Comparison of ENCODE assay signal across 15 cellular contexts in genomic region chr11:2662024-2662312, GRCh38. TPM values are rescaled to one million over a fixed set of nuclear protein-coding genes. Genes with fewer than 3 reads are reported as not detected.
DNase-seq lines count a peak whose midpoint lies in the region; ATAC-seq and TF ChIP-seq lines count a peak whose summit lies in the region.
"Had no signal": no experiment of that assay in that cellular context is flagged by ENCODE, and none has a peak within 500 bp of the region (broad histone marks: within the 10 kb centered on the region; RNA-seq: fewer than 3 reads in every experiment).

No MANE protein-coding gene starts in this region.

- H3K4me3 ChIP-seq in H7 (ENCODE audit: insufficient read depth, low read depth, low read length) (no peak overlapping the region), esophagus muscularis mucosa (no peak overlapping the region), spleen (no peak overlapping the region), ovary (no peak overlapping the region), PC-3 (ENCODE audit: low read length) (no peak overlapping the region)
- H3K4me3 ChIP-seq: BLaER1, GM23248 had no signal

- DNase-seq in activated CD8-positive, alpha-beta T cell treated with anti-CD3 and anti-CD28 coated beads, Interleukin-2, amount 10 ng/mL, durations not matched to agents 7 days and 5 days, result peak; percentile 9
- no peak for DNase-seq in activated CD8-positive, alpha-beta T cell treated with anti-CD3 and anti-CD28 coated beads for 36 hours
- DNase-seq in H7, result peak; percentile 10
- peak; percentile 84 for DNase-seq in esophagus muscularis mucosa (ENCODE audit: extremely low spot score)
- peak; percentile 29 for DNase-seq in spleen
- no peak for DNase-seq in activated T-cell treated with anti-CD3 and anti-CD28 coated beads for 4 hours
- no peak for DNase-seq in ovary
- no peak for DNase-seq in PC-3
- DNase-seq: 8988T; AML-193; Caco-2; CD8-positive, alpha-beta memory T cell; GF-D8; GM23248 had no signal

- H3K27ac ChIP-seq in esophagus muscularis mucosa (replicated peaks in 1 of 4), result no peak overlapping the region
- H3K27ac ChIP-seq in spleen, result no peak overlapping the region
- no peak overlapping the region for H3K27ac ChIP-seq in ovary
- no peak overlapping the region for H3K27ac ChIP-seq in PC-3 (ENCODE audit: low read length)
- H3K27ac ChIP-seq: BLaER1, GM23248 had no signal

- no peaks in the 10 kb centered on the region for H3F3A ChIP-seq in PC-3 (ENCODE audit: low read length, unreplicated experiment)

- peaks cover 1% of the 10 kb centered on the region; the same call in 1 of the 2 replicates for H3K36me3 ChIP-seq in H7 (replicated peaks; ENCODE audit: control insufficient read depth, insufficient read depth, low read length)
- H3K36me3 ChIP-seq in esophagus muscularis mucosa, result peaks cover 0 to 12% (median 3%) of the 10 kb centered on the region in 4 donors
- peaks cover 0 to 60% (median 6%) of the 10 kb centered on the region in 6 donors for H3K36me3 ChIP-seq in spleen
- H3K36me3 ChIP-seq in ovary, result no peaks in the 10 kb centered on the region
- peaks cover 17% of the 10 kb centered on the region; the same call in 1 of the 2 replicates for H3K36me3 ChIP-seq in PC-3 (ENCODE audit: low read depth, low read length)

- H3K4me1 ChIP-seq in esophagus muscularis mucosa (peaks cover 0 to 13% (median 3%) of the 10 kb centered on the region in 4 donors), spleen (no peaks in the 10 kb centered on the region), ovary (ENCODE audit: insufficient read depth) (no peaks in the 10 kb centered on the region), PC-3 (ENCODE audit: insufficient read depth, low read length) (no peaks in the 10 kb centered on the region)
- H3K4me1 ChIP-seq: Caco-2 had no signal

- intact Hi-C loops in activated CD8-positive, alpha-beta T cell treated with anti-CD3 and anti-CD28 coated beads for 36 hours (cut with micrococcal nuclease), result no loop called here
- intact Hi-C loops in esophagus muscularis mucosa (cut with DNase I), result no loop called here
- intact Hi-C loops in spleen (cut with DNase I; ENCODE audit: low total_unique reads), result no loop called here
- intact Hi-C loops in ovary (cut with DNase I), result no loop called here
- intact Hi-C loops in PC-3 (cut with micrococcal nuclease), result no loop called here

- H3K4me3 Mint-ChIP-seq in activated CD8-positive, alpha-beta T cell treated with anti-CD3 and anti-CD28 coated beads, Interleukin-2, amount 10 ng/mL, durations not matched to agents 7 days and 5 days, result no peak overlapping the region
- no peak overlapping the region for H3K4me3 Mint-ChIP-seq in activated CD8-positive, alpha-beta T cell treated with anti-CD3 and anti-CD28 coated beads for 36 hours
- H3K4me3 Mint-ChIP-seq: CD8-positive, alpha-beta memory T cell had no signal

- peaks cover 0 to 26% (median 19%) of the 10 kb centered on the region in 4 donors for H3K9me3 ChIP-seq in esophagus muscularis mucosa
- peaks cover 0 to 32% (median 26%) of the 10 kb centered on the region in 8 donors for H3K9me3 ChIP-seq in spleen
- H3K9me3 ChIP-seq in ovary, result no peaks in the 10 kb centered on the region
- peaks cover 12% of the 10 kb centered on the region; the same call in 1 of the 2 replicates for H3K9me3 ChIP-seq in PC-3 (ENCODE audit: low read length)

- CTCF ChIA-PET in activated CD8-positive, alpha-beta T cell treated with anti-CD3 and anti-CD28 coated beads, Interleukin-2, amount 10 ng/mL, durations not matched to agents 7 days and 5 days (lab: Charles Lee), result no interaction called here
- CTCF ChIA-PET in activated CD8-positive, alpha-beta T cell treated with anti-CD3 and anti-CD28 coated beads for 36 hours (lab: Charles Lee), result no interaction called here
- CTCF ChIA-PET in PC-3 (lab: Charles Lee), result no interaction called here

- POLR2A ChIA-PET in activated CD8-positive, alpha-beta T cell treated with anti-CD3 and anti-CD28 coated beads, Interleukin-2, amount 10 ng/mL, durations not matched to agents 7 days and 5 days (lab: Charles Lee), result no interaction called here
- POLR2A ChIA-PET in activated CD8-positive, alpha-beta T cell treated with anti-CD3 and anti-CD28 coated beads for 36 hours (lab: Charles Lee), result no interaction called here
- POLR2A ChIA-PET in PC-3 (lab: Charles Lee; ENCODE audit: unreplicated experiment), result no interaction called here

- H3K79me2 ChIP-seq in PC-3 (ENCODE audit: low read length), result no peaks in the 10 kb centered on the region

- WGBS in esophagus muscularis mucosa, result 100% methylated on average over 3 of the region's 5 CpGs
- 91 to 99% (median 95%) methylated on average over 4 to 5 of the region's 5 CpGs for WGBS in spleen, 5 donors
- WGBS in ovary, 3 donors, result 94 to 97% (median 96%) methylated on average over 5 of the region's 5 CpGs

- H2AFZ ChIP-seq in PC-3 (ENCODE audit: low read length), result no peak overlapping the region
- H2AFZ ChIP-seq: GM23248 had no signal

- H3K9me2 ChIP-seq in PC-3 (replicated peaks; ENCODE audit: low read length), result no peaks in the 10 kb centered on the region; the same call in 1 of the 2 replicates

- peaks cover 15% of the 10 kb centered on the region for H3K36me3 Mint-ChIP-seq in activated CD8-positive, alpha-beta T cell treated with anti-CD3 and anti-CD28 coated beads, Interleukin-2, amount 10 ng/mL, durations not matched to agents 7 days and 5 days (ENCODE audit: low read depth)
- H3K36me3 Mint-ChIP-seq in activated CD8-positive, alpha-beta T cell treated with anti-CD3 and anti-CD28 coated beads for 36 hours (ENCODE audit: low read depth), result peaks cover 18% of the 10 kb centered on the region

- H3K4me2 ChIP-seq in PC-3 (ENCODE audit: low read length), result no peak overlapping the region
- H3K4me2 ChIP-seq: BLaER1 had no signal

- no peak overlapping the region for H3K27ac Mint-ChIP-seq in activated CD8-positive, alpha-beta T cell treated with anti-CD3 and anti-CD28 coated beads, Interleukin-2, amount 10 ng/mL, durations not matched to agents 7 days and 5 days
- no peak overlapping the region for H3K27ac Mint-ChIP-seq in activated CD8-positive, alpha-beta T cell treated with anti-CD3 and anti-CD28 coated beads for 36 hours

- no peaks in the 10 kb centered on the region for H3K27me3 Mint-ChIP-seq in activated CD8-positive, alpha-beta T cell treated with anti-CD3 and anti-CD28 coated beads, Interleukin-2, amount 10 ng/mL, durations not matched to agents 7 days and 5 days (ENCODE audit: low read depth)
- H3K27me3 Mint-ChIP-seq in activated CD8-positive, alpha-beta T cell treated with anti-CD3 and anti-CD28 coated beads for 36 hours, result no peaks in the 10 kb centered on the region

- ATAC-seq in activated CD8-positive, alpha-beta T cell treated with anti-CD3 and anti-CD28 coated beads, Interleukin-2, amount 10 ng/mL, durations not matched to agents 7 days and 5 days, result no peak
- no peak for ATAC-seq in activated CD8-positive, alpha-beta T cell treated with anti-CD3 and anti-CD28 coated beads for 36 hours
- ATAC-seq in PC-3, result no peak

- H3K27me3 ChIP-seq in H7 (ENCODE audit: control insufficient read depth, insufficient read depth, low read length) (no peaks in the 10 kb centered on the region; the same call in 1 of the 2 replicates), esophagus muscularis mucosa (no peaks in the 10 kb centered on the region), spleen (replicated peaks in 1 of 7) (no peaks in the 10 kb centered on the region), ovary (no peaks in the 10 kb centered on the region), PC-3 (ENCODE audit: low read length) (no peaks in the 10 kb centered on the region)
- H3K27me3 ChIP-seq: BLaER1 had no signal

- TF ChIP-seq EP300 in esophagus muscularis mucosa (IDR thresholded peaks at IDR 0.05) (no peak), ovary (IDR thresholded peaks at IDR 0.05) (no peak)

- H3K9ac ChIP-seq in PC-3 (ENCODE audit: low read length), result no peak overlapping the region
- H3K9ac ChIP-seq: BLaER1, GM23248 had no signal

- no peaks in the 10 kb centered on the region for H3K4me1 Mint-ChIP-seq in activated CD8-positive, alpha-beta T cell treated with anti-CD3 and anti-CD28 coated beads, Interleukin-2, amount 10 ng/mL, durations not matched to agents 7 days and 5 days (ENCODE audit: low read depth)
- H3K4me1 Mint-ChIP-seq in activated CD8-positive, alpha-beta T cell treated with anti-CD3 and anti-CD28 coated beads for 36 hours (ENCODE audit: low read depth), result no peaks in the 10 kb centered on the region
- H3K4me1 Mint-ChIP-seq: CD8-positive, alpha-beta memory T cell had no signal

- H3K9me3 Mint-ChIP-seq in activated CD8-positive, alpha-beta T cell treated with anti-CD3 and anti-CD28 coated beads, Interleukin-2, amount 10 ng/mL, durations not matched to agents 7 days and 5 days (ENCODE audit: insufficient read depth), result peaks cover 11% of the 10 kb centered on the region
- peaks cover 5% of the 10 kb centered on the region for H3K9me3 Mint-ChIP-seq in activated CD8-positive, alpha-beta T cell treated with anti-CD3 and anti-CD28 coated beads for 36 hours

- no TSS peak for BruUV-seq in PC-3 (replicated peaks; lab: Mats Ljungman, UMichigan)

- no peak for TF ChIP-seq CTCF in activated CD8-positive, alpha-beta T cell treated with anti-CD3 and anti-CD28 coated beads for 36 hours (IDR thresholded peaks at IDR 0.05)
- TF ChIP-seq CTCF in esophagus muscularis mucosa (IDR thresholded peaks at IDR 0.05), result no peak
- TF ChIP-seq CTCF in spleen (IDR thresholded peaks at IDR 0.05 in 8 of 11, conservative IDR thresholded peaks at IDR 0.05 in 3 of 11), result no peak
- TF ChIP-seq CTCF in ovary (IDR thresholded peaks at IDR 0.05), result no peak
- no peak for TF ChIP-seq CTCF in PC-3 (conservative IDR thresholded peaks at IDR 0.05; ENCODE audit: low read depth, low read length)

- H4K20me1 ChIP-seq in PC-3 (ENCODE audit: low read length), result no peaks in the 10 kb centered on the region
- H4K20me1 ChIP-seq: BLaER1 had no signal

- no peak for TF ChIP-seq POLR2A in esophagus muscularis mucosa (IDR thresholded peaks at IDR 0.05; ENCODE audit: low read depth)
- TF ChIP-seq POLR2A in spleen (IDR thresholded peaks at IDR 0.05), result no peak
- TF ChIP-seq POLR2A in ovary (IDR thresholded peaks at IDR 0.05), result no peak

RNA-seq across cellular contexts. Expression of gene KCNQ1OT1, which starts 37.8 kb away (rescaled TPM):
- under 1 TPM; 0.24 to 0.26 TPM for total RNA-seq in activated CD8-positive, alpha-beta T cell treated with anti-CD3 and anti-CD28 coated beads, Interleukin-2, amount 10 ng/mL, durations not matched to agents 7 days and 5 days
- under 1 TPM; 0.22 to 0.23 TPM for total RNA-seq in activated CD8-positive, alpha-beta T cell treated with anti-CD3 and anti-CD28 coated beads for 36 hours
- total RNA-seq in H7 (2014; rRNA removed; shearing (Covaris generic)), result 0.83 and 1.9 TPM in 2 replicates
- total RNA-seq in esophagus muscularis mucosa (1 to 10 TPM in 2 of 4 donors, under 1 TPM in 2; 0.66 to 2.5 (median 1.3) TPM), spleen (1 to 10 TPM in 6 of 7 donors, under 1 TPM in 1; 0.87 to 3.1 (median 2.1) TPM), ovary (10 to 100 TPM in 1 of 7 donors, 1 to 10 TPM in 6; 3.9 to 11.5 (median 6.8) TPM), PC-3 (2014; rRNA removed) (1.5 and 1.7 TPM in 2 replicates)
- polyA plus RNA-seq in spleen (under 1 TPM; 0.02 to 0.16 (median 0.02) TPM), ovary (under 1 TPM; 0.43 to 0.52 TPM)

Comparison
In these comparisons a context has a peak if more than half of its experiments do, and no peak if none do; other contexts are left out.
1. DNase-seq: peak in activated CD8-positive, alpha-beta T cell treated with anti-CD3 and anti-CD28 coated beads, Interleukin-2, amount 10 ng/mL, durations not matched to agents 7 days and 5 days (single experiment), H7 (single experiment), esophagus muscularis mucosa (single experiment) and spleen (single experiment); none in activated CD8-positive, alpha-beta T cell treated with anti-CD3 and anti-CD28 coated beads for 36 hours (single experiment), activated T-cell treated with anti-CD3 and anti-CD28 coated beads for 4 hours (single experiment), ovary (0 of 5) and PC-3 (single experiment).